Comparison of ENCODE assay signal across 28 cellular contexts in genomic region chr11:64080390-64080789, GRCh38. TPM values are rescaled to one million over a fixed set of nuclear protein-coding genes. Genes with fewer than 3 reads are reported as not detected.
"Had no signal": no experiment of that assay in that cellular context is flagged by ENCODE, and none has a peak within 500 bp of the region (broad histone marks: within the 10 kb centered on the region; RNA-seq: fewer than 3 reads in every experiment).

No MANE protein-coding gene starts in this region.

- H3K9me3 Mint-ChIP-seq: dendritic cell treated with granulocyte-macrophage colony-stimulating factor and Interleukin-4, amounts not matched to agents 40 ng/mL and 50 ng/mL, for 4 days; effector memory CD8-positive, alpha-beta T cell; endodermal cell; mesothelial cell of epicardium; naive B cell had no signal

- H3K36me3 ChIP-seq: esophagus squamous epithelium, gastrocnemius medialis, heart right ventricle, left lung, lower lobe of right lung had no signal

- H3K4me1 Mint-ChIP-seq: endodermal cell, naive B cell had no signal

- DNase-seq: cortex of kidney; effector CD8-positive, alpha-beta T cell; effector memory CD8-positive, alpha-beta T cell; endodermal cell; erythroblast; esophagus squamous epithelium; foreskin fibroblast; foreskin melanocyte; gastrocnemius medialis; glutamatergic neuron; heart right ventricle; hippocampal formation; left cardiac atrium; left lung; left ventricle myocardium superior; lower lobe of right lung; mesenchymal stem cell; mucosa of descending colon; naive B cell had no signal

- ATAC-seq: effector memory CD8-positive, alpha-beta T cell; esophagus mucosa; gastrocnemius medialis; heart right ventricle; left cardiac atrium; left lung; left ventricle myocardium superior; lower lobe of right lung; mucosa of descending colon had no signal

- H3K27ac Mint-ChIP-seq: dendritic cell treated with granulocyte-macrophage colony-stimulating factor and Interleukin-4, amounts not matched to agents 40 ng/mL and 50 ng/mL, for 4 days; effector memory CD8-positive, alpha-beta T cell; endodermal cell; mesothelial cell of epicardium had no signal

- H3K27me3 Mint-ChIP-seq: effector memory CD8-positive, alpha-beta T cell; naive B cell had no signal

- H3K4me3 ChIP-seq: esophagus squamous epithelium, gastrocnemius medialis, heart right ventricle, left lung, lower lobe of right lung, mucosa of descending colon had no signal

- H3K36me3 Mint-ChIP-seq: naive B cell had no signal

- H3K27me3 ChIP-seq: esophagus squamous epithelium, gastrocnemius medialis, heart right ventricle, left lung had no signal

- H3K4me3 Mint-ChIP-seq: dendritic cell treated with granulocyte-macrophage colony-stimulating factor and Interleukin-4, amounts not matched to agents 40 ng/mL and 50 ng/mL, for 4 days; effector memory CD8-positive, alpha-beta T cell; endodermal cell; mesothelial cell of epicardium; naive B cell had no signal

- H3K27ac ChIP-seq: epithelial cell of prostate, esophagus squamous epithelium, gastrocnemius medialis, heart right ventricle, left lung, lower lobe of right lung had no signal

RNA-seq across cellular contexts. Expression of gene FLRT1, which starts 44.7 kb away (rescaled TPM):
- total RNA-seq: dermis microvascular lymphatic vessel endothelial cell, endodermal cell, esophagus mucosa, gastrocnemius medialis, glomerular endothelial cell, lower lobe of right lung, lung microvascular endothelial cell, mesenteric fat pad, myocyte had no signal
